In the genomic region with DNA sequence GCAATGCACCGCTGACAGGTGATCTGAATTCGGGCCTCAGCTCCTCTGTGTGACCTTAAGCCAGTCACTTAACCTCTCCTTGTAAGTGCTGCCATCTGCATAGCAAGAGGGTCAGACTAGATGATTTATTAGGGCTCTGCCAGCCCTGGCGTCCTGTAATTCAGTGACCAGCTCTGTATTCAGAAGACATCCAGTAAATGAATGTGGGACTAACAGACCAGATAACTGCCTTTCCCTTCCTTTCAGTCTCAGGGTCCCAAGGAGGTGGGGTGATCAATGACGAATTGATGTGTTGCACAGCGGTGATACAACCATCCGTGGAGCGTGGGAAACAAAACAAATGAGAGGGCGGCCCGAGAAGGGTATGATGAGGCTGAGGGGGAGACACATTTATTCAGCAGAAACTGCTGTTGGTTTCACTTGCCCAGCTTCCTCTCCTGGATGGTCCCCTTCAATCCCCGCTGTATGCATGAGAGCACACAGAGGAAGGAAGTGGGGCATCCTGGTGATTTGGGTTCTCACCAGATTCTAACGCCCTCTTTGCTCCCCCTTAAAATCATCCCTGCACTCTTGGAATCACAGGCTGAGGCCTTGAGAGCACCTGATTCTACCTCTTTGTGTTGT, we compare ENCODE assay signal across 24 cellular contexts.
DNase-seq lines count a peak whose midpoint lies in the region; ATAC-seq and TF ChIP-seq lines count a peak whose summit lies in the region.
"Had no signal": no experiment of that assay in that cellular context is flagged by ENCODE, and none has a peak within 500 bp of the region (broad histone marks: within the 10 kb centered on the region; RNA-seq: fewer than 3 reads in every experiment).

No MANE protein-coding gene starts in this region.

- no peaks in the 10 kb centered on the region for H3K9me3 Mint-ChIP-seq in activated naive CD8-positive, alpha-beta T cell treated with anti-CD3 and anti-CD28 coated beads, Interleukin-2, amount 10 ng/mL, durations not matched to agents 7 days and 5 days
- no peaks in the 10 kb centered on the region for H3K9me3 Mint-ChIP-seq in activated naive CD8-positive, alpha-beta T cell treated with anti-CD3 and anti-CD28 coated beads, Interleukin-2, amount 50 U/mL, for 24 hours
- H3K9me3 Mint-ChIP-seq: activated CD4-positive, alpha-beta memory T cell treated with anti-CD3 and anti-CD28 coated beads, Interleukin-2, amount 10 ng/mL, durations not matched to agents 7 days and 5 days; activated naive CD8-positive, alpha-beta T cell treated with anti-CD3 and anti-CD28 coated beads for 36 hours; CD4-positive, alpha-beta T cell; endodermal cell; stimulated activated memory B cell treated with anti-CD40 and anti-IgM and Interleukin-4, amounts not matched to agents 10 μg/mL and 1 μg/mL and 100 μg/mL, for 72 hours; T-helper 1 cell treated with Interleukin-12 subunit alpha and Interleukin-12 subunit beta and Interleukin-4 antibody, amounts not matched to agents 30 μg/mL and 1 μg/mL, for 36 hours had no signal

- TF ChIP-seq CTCF in epithelial cell of proximal tubule (conservative IDR thresholded peaks at IDR 0.05; ENCODE audit: low read depth, low read length): no peak

- peaks cover 14% of the 10 kb centered on the region for H3K27me3 Mint-ChIP-seq in activated naive CD8-positive, alpha-beta T cell treated with anti-CD3 and anti-CD28 coated beads, Interleukin-2, amount 10 ng/mL, durations not matched to agents 7 days and 5 days
- H3K27me3 Mint-ChIP-seq in activated naive CD8-positive, alpha-beta T cell treated with anti-CD3 and anti-CD28 coated beads, Interleukin-2, amount 50 U/mL, for 24 hours: peaks cover 3% of the 10 kb centered on the region
- H3K27me3 Mint-ChIP-seq: activated naive CD8-positive, alpha-beta T cell treated with anti-CD3 and anti-CD28 coated beads for 36 hours; CD4-positive, alpha-beta T cell had no signal

- H3K4me3 Mint-ChIP-seq in activated naive CD8-positive, alpha-beta T cell treated with anti-CD3 and anti-CD28 coated beads, Interleukin-2, amount 10 ng/mL, durations not matched to agents 7 days and 5 days: no peak overlapping the region
- H3K4me3 Mint-ChIP-seq in activated naive CD8-positive, alpha-beta T cell treated with anti-CD3 and anti-CD28 coated beads, Interleukin-2, amount 50 U/mL, for 24 hours: no peak overlapping the region
- H3K4me3 Mint-ChIP-seq: activated CD4-positive, alpha-beta memory T cell treated with anti-CD3 and anti-CD28 coated beads, Interleukin-2, amount 10 ng/mL, durations not matched to agents 7 days and 5 days; activated naive CD8-positive, alpha-beta T cell treated with anti-CD3 and anti-CD28 coated beads for 36 hours; CD4-positive, alpha-beta T cell; endodermal cell; stimulated activated memory B cell treated with anti-CD40 and anti-IgM and Interleukin-4, amounts not matched to agents 10 μg/mL and 1 μg/mL and 100 μg/mL, for 72 hours; T-helper 1 cell treated with Interleukin-12 subunit alpha and Interleukin-12 subunit beta and Interleukin-4 antibody, amounts not matched to agents 30 μg/mL and 1 μg/mL, for 36 hours had no signal

- no peaks in the 10 kb centered on the region for H3K36me3 Mint-ChIP-seq in activated naive CD8-positive, alpha-beta T cell treated with anti-CD3 and anti-CD28 coated beads, Interleukin-2, amount 10 ng/mL, durations not matched to agents 7 days and 5 days
- no peaks in the 10 kb centered on the region for H3K36me3 Mint-ChIP-seq in activated naive CD8-positive, alpha-beta T cell treated with anti-CD3 and anti-CD28 coated beads, Interleukin-2, amount 50 U/mL, for 24 hours (ENCODE audit: low read depth)
- H3K36me3 Mint-ChIP-seq: activated naive CD8-positive, alpha-beta T cell treated with anti-CD3 and anti-CD28 coated beads for 36 hours; stimulated activated memory B cell treated with anti-CD40 and anti-IgM and Interleukin-4, amounts not matched to agents 10 μg/mL and 1 μg/mL and 100 μg/mL, for 72 hours had no signal

- no peak overlapping the region for H3K4me3 ChIP-seq in Jurkat, Clone E6-1 (ENCODE audit: low read length)
- H3K4me3 ChIP-seq in epithelial cell of proximal tubule (ENCODE audit: low read depth, low read length): no peak overlapping the region
- H3K4me3 ChIP-seq: esophagus squamous epithelium, right lobe of liver had no signal

- H3K27ac Mint-ChIP-seq in activated naive CD8-positive, alpha-beta T cell treated with anti-CD3 and anti-CD28 coated beads, Interleukin-2, amount 10 ng/mL, durations not matched to agents 7 days and 5 days: no peak overlapping the region
- no peak overlapping the region for H3K27ac Mint-ChIP-seq in activated naive CD8-positive, alpha-beta T cell treated with anti-CD3 and anti-CD28 coated beads, Interleukin-2, amount 50 U/mL, for 24 hours
- H3K27ac Mint-ChIP-seq: activated CD4-positive, alpha-beta memory T cell treated with anti-CD3 and anti-CD28 coated beads, Interleukin-2, amount 10 ng/mL, durations not matched to agents 7 days and 5 days; activated naive CD8-positive, alpha-beta T cell treated with anti-CD3 and anti-CD28 coated beads for 36 hours; CD4-positive, alpha-beta T cell; endodermal cell; stimulated activated memory B cell treated with anti-CD40 and anti-IgM and Interleukin-4, amounts not matched to agents 10 μg/mL and 1 μg/mL and 100 μg/mL, for 72 hours; T-helper 1 cell treated with Interleukin-12 subunit alpha and Interleukin-12 subunit beta and Interleukin-4 antibody, amounts not matched to agents 30 μg/mL and 1 μg/mL, for 36 hours had no signal

- peaks cover 11% of the 10 kb centered on the region for H3K4me1 Mint-ChIP-seq in activated naive CD8-positive, alpha-beta T cell treated with anti-CD3 and anti-CD28 coated beads, Interleukin-2, amount 10 ng/mL, durations not matched to agents 7 days and 5 days
- peaks cover 2% of the 10 kb centered on the region for H3K4me1 Mint-ChIP-seq in activated naive CD8-positive, alpha-beta T cell treated with anti-CD3 and anti-CD28 coated beads, Interleukin-2, amount 50 U/mL, for 24 hours
- H3K4me1 Mint-ChIP-seq: activated CD4-positive, alpha-beta memory T cell treated with anti-CD3 and anti-CD28 coated beads, Interleukin-2, amount 10 ng/mL, durations not matched to agents 7 days and 5 days had no signal

- POLR2A ChIA-PET in activated naive CD8-positive, alpha-beta T cell treated with anti-CD3 and anti-CD28 coated beads, Interleukin-2, amount 10 ng/mL, durations not matched to agents 7 days and 5 days (lab: Charles Lee): no interaction called here

- peak; percentile 39 for ATAC-seq in activated naive CD8-positive, alpha-beta T cell treated with anti-CD3 and anti-CD28 coated beads, Interleukin-2, amount 10 ng/mL, durations not matched to agents 7 days and 5 days (ENCODE audit: low read depth)
- ATAC-seq in activated naive CD8-positive, alpha-beta T cell treated with anti-CD3 and anti-CD28 coated beads, Interleukin-2, amount 50 U/mL, for 24 hours: no peak
- no peak for ATAC-seq in GM19328 (IDR thresholded peaks at IDR 0.05; ENCODE audit: unreplicated experiment)
- ATAC-seq: activated CD4-positive, CD25-positive, alpha-beta regulatory T cell treated with anti-CD3 and anti-CD28 coated beads, Interleukin-2, amount 50 U/mL, for 24 hours; left cardiac atrium; right lobe of liver; stimulated activated memory B cell treated with anti-CD40 and anti-IgM and Interleukin-4, amounts not matched to agents 10 μg/mL and 1 μg/mL and 100 μg/mL, for 72 hours had no signal

- no peak for DNase-seq in activated naive CD8-positive, alpha-beta T cell treated with anti-CD3 and anti-CD28 coated beads, Interleukin-2, amount 10 ng/mL, durations not matched to agents 7 days and 5 days
- no peak for DNase-seq in activated naive CD8-positive, alpha-beta T cell treated with anti-CD3 and anti-CD28 coated beads, Interleukin-2, amount 50 U/mL, for 24 hours
- peak; percentile 22 for DNase-seq in Jurkat, Clone E6-1 (ENCODE audit: low read depth, low spot score)
- DNase-seq in epithelial cell of proximal tubule (ENCODE audit: low read depth) (peak; percentile 63), NCI-H1105 treated with DMSO at 0.1 percent for 48 hours (lab: John Stamatoyannopoulos, UW) (no peak), D341Med (ENCODE audit: low spot score) (no peak), OCI-M1 (lab: John Stamatoyannopoulos, UW) (no peak)
- DNase-seq: activated CD4-positive, alpha-beta memory T cell treated with anti-CD3 and anti-CD28 coated beads, Interleukin-2, amount 10 ng/mL, durations not matched to agents 7 days and 5 days; activated naive CD8-positive, alpha-beta T cell treated with anti-CD3 and anti-CD28 coated beads for 36 hours; CD4-positive, alpha-beta T cell; endodermal cell; esophagus squamous epithelium; GOT3; left cardiac atrium; NCI-H1105; NCI-H1930; NCI-H526 treated with DMSO at 0.1 percent for 48 hours; posterior cingulate gyrus; right lobe of liver; stimulated activated CD4-positive, alpha-beta T cell treated with anti-CD3 and anti-CD28 coated beads, Interleukin-4, amount 100 ng/mL, for 24 hours had no signal

Comparison
In these comparisons a context has a peak if more than half of its experiments do, and no peak if none do; other contexts are left out.
1. DNase-seq: peak in Jurkat, Clone E6-1 (single experiment) and epithelial cell of proximal tubule (single experiment); none in activated naive CD8-positive, alpha-beta T cell treated with anti-CD3 and anti-CD28 coated beads, Interleukin-2, amount 10 ng/mL, durations not matched to agents 7 days and 5 days (single experiment), activated naive CD8-positive, alpha-beta T cell treated with anti-CD3 and anti-CD28 coated beads, Interleukin-2, amount 50 U/mL, for 24 hours (single experiment), NCI-H1105 treated with DMSO at 0.1 percent for 48 hours (single experiment), D341Med (single experiment) and OCI-M1 (single experiment).